ENCODE assay signal across 18 cellular contexts in the genomic region with DNA sequence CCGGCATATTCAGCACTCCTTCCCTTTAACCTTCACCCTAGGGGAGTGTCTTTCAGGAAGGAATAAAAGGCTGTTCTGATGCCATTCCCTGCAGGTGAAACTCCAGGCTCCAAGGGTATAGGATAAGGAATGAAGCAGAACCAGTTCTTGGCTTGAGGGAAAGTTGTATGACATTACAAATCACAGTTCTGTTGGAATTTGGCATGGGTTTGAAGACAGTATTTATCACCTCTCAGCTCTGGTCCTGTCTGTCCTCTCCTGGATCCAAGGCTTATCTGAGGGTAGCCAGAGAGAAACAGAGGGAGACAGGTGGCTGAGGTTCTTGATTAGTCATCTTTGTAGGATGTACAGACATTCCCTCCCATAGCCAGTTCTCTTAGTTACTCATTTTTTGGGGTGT. TPM values are rescaled to one million over a fixed set of nuclear protein-coding genes. Genes with fewer than 3 reads are reported as not detected.
DNase-seq lines count a peak whose midpoint lies in the region; ATAC-seq and TF ChIP-seq lines count a peak whose summit lies in the region.
"Had no signal": no experiment of that assay in that cellular context is flagged by ENCODE, and none has a peak within 500 bp of the region (broad histone marks: within the 10 kb centered on the region; RNA-seq: fewer than 3 reads in every experiment).

No MANE protein-coding gene starts in this region.

- no peaks in the 10 kb centered on the region for H3K27me3 ChIP-seq in HCT116 (ENCODE audit: insufficient read depth, low read length)
- no peaks in the 10 kb centered on the region for H3K27me3 ChIP-seq in Panc1 (ENCODE audit: control insufficient read depth, insufficient read depth, low read length)
- H3K27me3 ChIP-seq in foreskin keratinocyte = no peaks in the 10 kb centered on the region
- H3K27me3 ChIP-seq: gastrocnemius medialis had no signal

- no peak overlapping the region for H3K9ac ChIP-seq in HCT116 (ENCODE audit: low read length)

- H3K36me3 ChIP-seq in HCT116 (ENCODE audit: control insufficient read depth in 1 of 2, insufficient read depth in 2 of 2, low read length in 2 of 2) = peaks cover 14 to 22% of the 10 kb centered on the region in 2 experiments; a peak in 3 of 4 replicates
- H3K36me3 ChIP-seq in Panc1 (ENCODE audit: control insufficient read depth, insufficient read depth, low read length) = peaks cover 8% of the 10 kb centered on the region

- H2AFZ ChIP-seq in HCT116 (ENCODE audit: low read depth, low read length, poor library complexity, severe bottlenecking) = no peak overlapping the region

- H3K9me2 ChIP-seq in HCT116 (ENCODE audit: insufficient read depth) = no peaks in the 10 kb centered on the region

- TF ChIP-seq RAD21 in HCT116 (IDR thresholded peaks at IDR 0.05; ENCODE audit: low read depth) = no peak

- intact Hi-C loops in HCT116 (cut with micrococcal nuclease) (no loop called here), Panc1 (cut with micrococcal nuclease; ENCODE audit: unreplicated experiment) (no loop called here), Right ventricle myocardium superior (cut with DNase I) (no loop called here)

- no peaks in the 10 kb centered on the region for H4K20me1 ChIP-seq in HCT116 (ENCODE audit: insufficient read depth)

- in situ Hi-C loops in Panc1 (cut with HindIII; ENCODE audit: low pct_unique_long_range_greater_than_20kb, low sequenced_read_pairs) = no loop called here

- CTCF ChIA-PET in HCT116 (lab: Charles Lee) = no interaction called here
- CTCF ChIA-PET in Panc1 (lab: Charles Lee) = no interaction called here

- no peaks in the 10 kb centered on the region for H3K79me2 ChIP-seq in HCT116 (ENCODE audit: insufficient read depth, low read length)

- no peak for TF ChIP-seq POLR2A in HCT116 (IDR thresholded peaks at IDR 0.05; ENCODE audit: borderline replicate concordance, extremely low read depth, insufficient read depth, insufficient read length)

- BruUV-seq in HCT116 (replicated peaks; lab: Mats Ljungman, UMichigan) = no TSS peak
- TSS peak; percentile 54 for BruUV-seq in Panc1 (replicated peaks; lab: Mats Ljungman, UMichigan)

- no peak overlapping the region for H3K4me2 ChIP-seq in HCT116 (ENCODE audit: low read length)

- H3K4me1 ChIP-seq in HCT116 (ENCODE audit: control insufficient read depth in 1 of 2, insufficient read depth in 2 of 2, low read length in 2 of 2) (peaks cover 20 to 45% of the 10 kb centered on the region in 2 experiments), Panc1 (ENCODE audit: control insufficient read depth, insufficient read depth, low read length) (no peaks in the 10 kb centered on the region), foreskin keratinocyte (peaks cover 15% of the 10 kb centered on the region)

- H3K9me3 ChIP-seq in HCT116 (ENCODE audit: control insufficient read depth in 1 of 2, insufficient read depth in 1 of 2, low read depth in 1 of 2, low read length in 2 of 2) (no peaks in the 10 kb centered on the region), Panc1 (ENCODE audit: control insufficient read depth, insufficient read depth, low read depth, low read length) (no peaks in the 10 kb centered on the region)
- H3K9me3 ChIP-seq: gastrocnemius medialis had no signal

- RAD21 ChIA-PET in HCT116 (lab: Charles Lee; ENCODE audit: low non-redundant PET in 1 of 2, low total read pairs in 2 of 2, uncharacterized antibody in 2 of 2, unreplicated experiment in 2 of 2) = no interaction called here

- TF ChIP-seq CTCF in HCT116 (IDR thresholded peaks at IDR 0.05 in 2 of 3, conservative IDR thresholded peaks at IDR 0.05 in 1 of 3; ENCODE audit: borderline replicate concordance in 1 of 3, insufficient read depth in 1 of 3, low read depth in 2 of 3, low read length in 2 of 3) (no peak), Panc1 (IDR thresholded peaks at IDR 0.05) (no peak), foreskin keratinocyte (conservative IDR thresholded peaks at IDR 0.05) (no peak)

- H3K27ac ChIP-seq in HCT116 (ENCODE audit: low read depth, low read length) = no peak overlapping the region
- H3K27ac ChIP-seq in Panc1 (ENCODE audit: low read length) = no peak overlapping the region
- no peak overlapping the region for H3K27ac ChIP-seq in foreskin keratinocyte
- H3K27ac ChIP-seq: gastrocnemius medialis had no signal

- H3K4me3 ChIP-seq in HCT116 (replicated peaks in 1 of 2; ENCODE audit: low read depth in 1 of 2, low read length in 2 of 2) (no peak overlapping the region), Panc1 (ENCODE audit: low read depth in 2 of 2, low read length in 2 of 2) (no peak overlapping the region)
- H3K4me3 ChIP-seq: gastrocnemius medialis had no signal

- POLR2A ChIA-PET in HCT116 (lab: Charles Lee) = no interaction called here
- POLR2A ChIA-PET in Panc1 (lab: Charles Lee) = no interaction called here

- no peak for ATAC-seq in HCT116
- no peak for ATAC-seq in Panc1
- ATAC-seq in foreskin keratinocyte = peak; percentile 54
- no peak for ATAC-seq in HG03565 (IDR thresholded peaks at IDR 0.05; ENCODE audit: unreplicated experiment)
- no peak for ATAC-seq in GM18909 (IDR thresholded peaks at IDR 0.05; ENCODE audit: poor library complexity, unreplicated experiment)
- ATAC-seq in Right ventricle myocardium superior (ENCODE audit: poor library complexity) = no peak
- ATAC-seq: left cardiac atrium had no signal

- DNase-seq in HCT116 (ENCODE audit: low read depth, low spot score) = no peak
- no peak for DNase-seq in Panc1 (ENCODE audit: low read depth, low spot score)
- peak; percentile 28 to 60 for DNase-seq in foreskin keratinocyte
- peak; percentile 12 for DNase-seq in pons (ENCODE audit: low spot score)
- DNase-seq in activated naive CD4-positive, alpha-beta T cell treated with Interleukin-2 at 50 U/mL for 16 hours = no peak
- no peak for DNase-seq in Right ventricle myocardium superior
- DNase-seq: activated CD4-positive, alpha-beta T cell treated with anti-CD3 and anti-CD28 coated beads, Interleukin-2, amount 50 U/mL, for 4 hours; activated naive CD4-positive, alpha-beta T cell; amniotic stem cell; gastrocnemius medialis; HFFc6; left cardiac atrium; NCI-H187; NCI-H774; OCI-M1; stimulated activated CD8-positive, alpha-beta memory T cell treated with anti-CD3 and anti-CD28 coated beads, Interleukin-4, amount 100 ng/mL, for 48 hours had no signal

TF ChIP-seq in HCT116, 20 proteins besides CTCF, POLR2A, EP300 and RAD21:
- TF ChIP-seq, protein P1, sequence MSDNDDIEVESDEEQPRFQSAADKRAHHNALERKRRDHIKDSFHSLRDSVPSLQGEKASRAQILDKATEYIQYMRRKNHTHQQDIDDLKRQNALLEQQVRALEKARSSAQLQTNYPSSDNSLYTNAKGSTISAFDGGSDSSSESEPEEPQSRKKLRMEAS (IDR thresholded peaks at IDR 0.05) = no peak
- TF ChIP-seq TCF7L2 (IDR thresholded peaks at IDR 0.05; ENCODE audit: borderline replicate concordance, extremely low read depth, insufficient read depth, insufficient read length) (no peak), ELF1 (IDR thresholded peaks at IDR 0.05; ENCODE audit: borderline replicate concordance, low read depth) (no peak), SP1 (IDR thresholded peaks at IDR 0.05; ENCODE audit: low read depth) (peak; percentile 21; the same call in 1 of the 2 replicates)

RNA-seq across cellular contexts. Expression of gene RAB11A, which starts 37.1 kb away (rescaled TPM):
- 234 TPM for total RNA-seq in HCT116 (2021; ENCODE audit: unreplicated experiment)
- 249 and 263 TPM in 2 replicates for polyA plus RNA-seq in HCT116 (2012)
- total RNA-seq in Panc1 (2021; ENCODE audit: unreplicated experiment) = 263 TPM
- polyA plus RNA-seq in Panc1 (2012; ENCODE audit: insufficient read length) = 211 TPM
- total RNA-seq in foreskin keratinocyte = 226 and 228 TPM in 2 replicates
- polyA plus RNA-seq in foreskin keratinocyte = 238 and 246 TPM in 2 replicates
- 142 TPM for total RNA-seq in Right ventricle myocardium superior

Comparison
In these comparisons a context has a peak if more than half of its experiments do, and no peak if none do; other contexts are left out.
1. DNase-seq: peak in foreskin keratinocyte (2 of 2) and pons (single experiment); none in HCT116 (single experiment), Panc1 (single experiment), activated naive CD4-positive, alpha-beta T cell treated with Interleukin-2 at 50 U/mL for 16 hours (single experiment) and Right ventricle myocardium superior (single experiment).